In the genomic region with DNA sequence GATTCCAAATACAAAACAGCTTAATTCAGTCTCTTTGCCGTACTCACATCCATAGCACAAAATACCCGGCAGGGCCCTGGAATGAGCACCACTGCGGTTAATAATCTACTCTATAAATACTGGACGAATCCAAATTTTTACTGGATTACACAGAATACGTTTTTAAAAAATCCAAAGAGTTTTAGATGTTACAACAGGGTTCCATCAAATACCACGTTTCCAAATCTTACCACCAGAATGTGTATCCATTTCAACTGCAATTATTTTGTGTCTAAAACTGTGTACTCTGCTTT, we compare ENCODE assay signal across 8 cellular contexts. TPM values are rescaled to one million over a fixed set of nuclear protein-coding genes. Genes with fewer than 3 reads are reported as not detected.
DNase-seq lines count a peak whose midpoint lies in the region; ATAC-seq and TF ChIP-seq lines count a peak whose summit lies in the region.

No MANE protein-coding gene starts in this region.

- peak overlapping the region; percentile 85 for H2BK5ac ChIP-seq in mesendoderm (ENCODE audit: low read length)

- H3K4me3 ChIP-seq in Caco-2 (ENCODE audit: low read depth, low read length) (peak overlapping the region; percentile 93), MG63 (peak overlapping the region; percentile 85), cardiac fibroblast (replicated peaks in 1 of 2; ENCODE audit: low read depth in 2 of 2, low read length in 2 of 2) (peak overlapping the region; percentile 60 to 91), mesendoderm (ENCODE audit: low read length) (peak overlapping the region; percentile 88)

- peak overlapping the region; percentile 100 for H3K4me3 Mint-ChIP-seq in Caco-2 (ENCODE audit: unreplicated experiment)

- intact Hi-C loops in Caco-2 (cut with micrococcal nuclease; ENCODE audit: unreplicated experiment) = loop anchor here (2.0 kb wide), 1 partner anchor 263 kb away; no protein-coding TSS in a partner anchor

- POLR2A ChIA-PET in Caco-2 (lab: Charles Lee) = interaction anchor here (0.5 to 1.6 kb wide), 8 partner anchors 42 to 388 kb away, joined by 3 to 9 read pairs (median 6); a partner anchor contains a TSS

- no CpG with 5 or more reads among the region's 6 CpGs for WGBS in mesendoderm (ENCODE audit: extremely low coverage, insufficient coverage, low lambda C conversion rate)

- H3K4me2 ChIP-seq in mesendoderm (ENCODE audit: low read length) = peak overlapping the region; percentile 82

- H3K9ac ChIP-seq in mesendoderm (ENCODE audit: low read length) = peak overlapping the region; percentile 97

- no peak overlapping the region for H2BK15ac ChIP-seq in mesendoderm (replicated peaks; ENCODE audit: low read depth)

- TSS peak; percentile 54 for BruUV-seq in Caco-2 (replicated peaks; lab: Mats Ljungman, UMichigan)

- H3K4me1 Mint-ChIP-seq in Caco-2 (ENCODE audit: low read depth, unreplicated experiment) = peaks cover 15% of the 10 kb centered on the region

- peak overlapping the region; percentile 100 for H3K27ac Mint-ChIP-seq in Caco-2 (ENCODE audit: unreplicated experiment)

- no peak overlapping the region for H3K23ac ChIP-seq in mesendoderm (ENCODE audit: low read length)

- H3K36me3 Mint-ChIP-seq in Caco-2 (ENCODE audit: insufficient read depth, unreplicated experiment) = peaks cover 44% of the 10 kb centered on the region

- peaks cover 2% of the 10 kb centered on the region for H3K27me3 Mint-ChIP-seq in Caco-2 (ENCODE audit: insufficient read depth, unreplicated experiment)

- H3K27me3 ChIP-seq in Caco-2 (replicated peaks; ENCODE audit: control insufficient read depth, insufficient read depth, low read length) (no peaks in the 10 kb centered on the region), MG63 (no peaks in the 10 kb centered on the region), mesendoderm (ENCODE audit: insufficient read depth, low read length, poor library complexity) (no peaks in the 10 kb centered on the region)

- peak overlapping the region; percentile 95 for H3K56ac ChIP-seq in mesendoderm (ENCODE audit: low read length)

- H3K79me1 ChIP-seq in mesendoderm (ENCODE audit: low read length) = no peaks in the 10 kb centered on the region

- peaks cover 24% of the 10 kb centered on the region for H3K79me2 ChIP-seq in mesendoderm (ENCODE audit: control insufficient read depth, insufficient read depth, low read length)

- H3K9me3 ChIP-seq in Caco-2 (no peaks in the 10 kb centered on the region), MG63 (no peaks in the 10 kb centered on the region)

- no peak for DNase-seq in Caco-2
- DNase-seq in MG63 = no peak
- peak; percentile 21 to 32 for DNase-seq in cardiac fibroblast (ENCODE audit: low read depth in 2 of 2)
- no peak for DNase-seq in mesendoderm
- no peak for DNase-seq in germinal center (ENCODE audit: low spot score)
- no peak for DNase-seq in epidermal melanocyte (ENCODE audit: insufficient read length, low spot score)
- DNase-seq in iPS-NIHi7 (ENCODE audit: extremely low spot score) = no peak

- H3K4me1 ChIP-seq in Caco-2 = peaks cover 7% of the 10 kb centered on the region; the same call in 1 of the 2 replicates
- no peaks in the 10 kb centered on the region for H3K4me1 ChIP-seq in mesendoderm (ENCODE audit: control insufficient read depth, low read depth, low read length)

- no peaks in the 10 kb centered on the region for H3K36me3 ChIP-seq in Caco-2 (ENCODE audit: control insufficient read depth, insufficient read depth, low read length)
- H3K36me3 ChIP-seq in MG63 = no peaks in the 10 kb centered on the region
- no peaks in the 10 kb centered on the region for H3K36me3 ChIP-seq in mesendoderm (ENCODE audit: control insufficient read depth, insufficient read depth, low read length)

- CTCF ChIA-PET in Caco-2 (lab: Charles Lee) = interaction anchor here (1.2 kb wide), 1 partner anchor 204 kb away, joined by 7 read pairs; no protein-coding TSS in a partner anchor

- no peak overlapping the region for H2BK120ac ChIP-seq in mesendoderm (ENCODE audit: low read depth, low read length)

- peak overlapping the region; percentile 73 for H3K4ac ChIP-seq in mesendoderm (ENCODE audit: low read depth, low read length)

- ATAC-seq in GM18907 (IDR thresholded peaks at IDR 0.05; ENCODE audit: unreplicated experiment) = no peak

- TF ChIP-seq CTCF in Caco-2 (IDR thresholded peaks at IDR 0.05; ENCODE audit: insufficient read depth in 1 of 2, low read depth in 1 of 2, low read length in 1 of 2, severe bottlenecking in 1 of 2, unreplicated experiment in 1 of 2) (no peak), cardiac fibroblast (IDR thresholded peaks at IDR 0.05; ENCODE audit: low read depth, low read length) (no peak)

- H3K27ac ChIP-seq in mesendoderm (ENCODE audit: low read depth, low read length) = peak overlapping the region; percentile 81

- H4K5ac ChIP-seq in mesendoderm (ENCODE audit: low read length) = peak overlapping the region; percentile 84

- H2AK5ac ChIP-seq in mesendoderm (ENCODE audit: low read length) = no peak overlapping the region

- peak overlapping the region; percentile 94 for H3K18ac ChIP-seq in mesendoderm (ENCODE audit: low read length)

- H3K9me3 Mint-ChIP-seq in Caco-2 (ENCODE audit: unreplicated experiment) = no peaks in the 10 kb centered on the region

- no peak overlapping the region for H4K8ac ChIP-seq in mesendoderm (ENCODE audit: low read depth, low read length)

RNA-seq across cellular contexts. Expression of a gene that starts 1.8 kb away (rescaled TPM):
- total RNA-seq in Caco-2 (2022) = 16.4 and 17.9 TPM in 2 replicates
- total RNA-seq in MG63 (2014; rRNA removed; shearing (Covaris generic); ENCODE audit: low replicate concordance) = 5.2 and 14.7 TPM in 2 replicates
- polyA plus RNA-seq in mesendoderm (2013, experiment 1 of 2) = 21.0 TPM
- polyA plus RNA-seq in mesendoderm (2013, experiment 2 of 2) = 19.7 TPM

RNA-seq across cellular contexts. Expression of a gene that starts 5.8 kb away (rescaled TPM):
- total RNA-seq in Caco-2 (2022) = 63.1 and 68.4 TPM in 2 replicates
- total RNA-seq in MG63 (2014; rRNA removed; shearing (Covaris generic); ENCODE audit: low replicate concordance) = 147 and 177 TPM in 2 replicates
- 25.5 TPM for polyA plus RNA-seq in mesendoderm (2013, experiment 1 of 2)
- polyA plus RNA-seq in mesendoderm (2013, experiment 2 of 2) = 25.7 TPM

Comparison
In these comparisons a context has a peak if more than half of its experiments do, and no peak if none do; other contexts are left out.
1. DNase-seq: peak in cardiac fibroblast (2 of 2); none in Caco-2 (0 of 2), MG63 (single experiment), mesendoderm (single experiment), germinal center (single experiment), epidermal melanocyte (single experiment) and iPS-NIHi7 (single experiment).
2. Peak in every context shown above with its lines, with median percentiles within 50 percentile points of each other: H3K4me3 ChIP-seq.